ENCODE assay signal across 19 cellular contexts in genomic region chr18:32318581-32318980, GRCh38.
"Had no signal": no experiment of that assay in that cellular context is flagged by ENCODE, and none has a peak within 500 bp of the region (broad histone marks: within the 10 kb centered on the region; RNA-seq: fewer than 3 reads in every experiment).

No MANE protein-coding gene starts in this region.

- H3K36me3 ChIP-seq: cardiac muscle cell, lower lobe of right lung, pancreas, right atrium auricular region, tibial artery had no signal

- H3K4me3 Mint-ChIP-seq: activated naive CD8-positive, alpha-beta T cell treated with anti-CD3 and anti-CD28 coated beads, Interleukin-2, amount 10 ng/mL, durations not matched to agents 7 days and 5 days; activated T-cell treated with anti-CD3 and anti-CD28 coated beads, Interleukin-2, amount 50 U/mL, for 24 hours; activated T-helper 17 cell treated with anti-CD3 and anti-CD28 coated beads, Interleukin-2, amount 50 U/mL, for 72 hours; naive thymus-derived CD8-positive, alpha-beta T cell; stimulated activated naive CD8-positive, alpha-beta T cell treated with anti-CD3 and anti-CD28 coated beads, Interleukin-15, Interleukin-2, amounts not matched to agents 100 ng/mL and 50 ng/mL, for 24 hours; T-helper 1 cell treated with Interleukin-12 subunit alpha and Interleukin-12 subunit beta and Interleukin-4 antibody, amounts not matched to agents 30 μg/mL and 1 μg/mL, for 36 hours; WTC11 had no signal

- ATAC-seq: activated T-helper 17 cell treated with anti-CD3 and anti-CD28 coated beads, Interleukin-2, amount 50 U/mL, for 72 hours; naive thymus-derived CD8-positive, alpha-beta T cell; pancreas; WTC11 had no signal

- H3K4me3 ChIP-seq: cardiac muscle cell, lower lobe of right lung, pancreas, psoas muscle, right atrium auricular region, skin epidermis, tibial artery had no signal

- H3K9me3 ChIP-seq: lower lobe of right lung, pancreas, psoas muscle, right atrium auricular region, tibial artery had no signal

- H3K27ac Mint-ChIP-seq: activated naive CD8-positive, alpha-beta T cell treated with anti-CD3 and anti-CD28 coated beads, Interleukin-2, amount 10 ng/mL, durations not matched to agents 7 days and 5 days; activated T-cell treated with anti-CD3 and anti-CD28 coated beads, Interleukin-2, amount 50 U/mL, for 24 hours; activated T-helper 17 cell treated with anti-CD3 and anti-CD28 coated beads, Interleukin-2, amount 50 U/mL, for 72 hours; naive thymus-derived CD8-positive, alpha-beta T cell; stimulated activated naive CD8-positive, alpha-beta T cell treated with anti-CD3 and anti-CD28 coated beads, Interleukin-15, Interleukin-2, amounts not matched to agents 100 ng/mL and 50 ng/mL, for 24 hours; T-helper 1 cell treated with Interleukin-12 subunit alpha and Interleukin-12 subunit beta and Interleukin-4 antibody, amounts not matched to agents 30 μg/mL and 1 μg/mL, for 36 hours; WTC11 had no signal

- DNase-seq: activated naive CD4-positive, alpha-beta T cell; activated naive CD8-positive, alpha-beta T cell treated with anti-CD3 and anti-CD28 coated beads, Interleukin-2, amount 10 ng/mL, durations not matched to agents 7 days and 5 days; activated T-cell treated with anti-CD3 and anti-CD28 coated beads, Interleukin-2, amount 50 U/mL, for 24 hours; amygdala; foreskin fibroblast; lower lobe of right lung; naive thymus-derived CD8-positive, alpha-beta T cell; pancreas; psoas muscle; stimulated activated CD4-positive, alpha-beta T cell treated with anti-CD3 and anti-CD28 coated beads, Interleukin-1b, Interleukin-23, amount 100 ng/mL, for 48 hours; T1000; tibial artery had no signal

- H3K27ac ChIP-seq: cardiac muscle cell, right atrium auricular region had no signal

- H3K9me3 Mint-ChIP-seq: activated naive CD8-positive, alpha-beta T cell treated with anti-CD3 and anti-CD28 coated beads, Interleukin-2, amount 10 ng/mL, durations not matched to agents 7 days and 5 days; activated T-cell treated with anti-CD3 and anti-CD28 coated beads, Interleukin-2, amount 50 U/mL, for 24 hours; activated T-helper 17 cell treated with anti-CD3 and anti-CD28 coated beads, Interleukin-2, amount 50 U/mL, for 72 hours; naive thymus-derived CD8-positive, alpha-beta T cell; stimulated activated naive CD8-positive, alpha-beta T cell treated with anti-CD3 and anti-CD28 coated beads, Interleukin-15, Interleukin-2, amounts not matched to agents 100 ng/mL and 50 ng/mL, for 24 hours; T-helper 1 cell treated with Interleukin-12 subunit alpha and Interleukin-12 subunit beta and Interleukin-4 antibody, amounts not matched to agents 30 μg/mL and 1 μg/mL, for 36 hours; WTC11 had no signal

- H3K4me1 Mint-ChIP-seq: activated naive CD8-positive, alpha-beta T cell treated with anti-CD3 and anti-CD28 coated beads, Interleukin-2, amount 10 ng/mL, durations not matched to agents 7 days and 5 days; activated T-helper 17 cell treated with anti-CD3 and anti-CD28 coated beads, Interleukin-2, amount 50 U/mL, for 72 hours; naive thymus-derived CD8-positive, alpha-beta T cell had no signal

- H3K27me3 ChIP-seq: cardiac muscle cell, pancreas, right atrium auricular region, tibial artery had no signal

- H3K36me3 Mint-ChIP-seq: activated naive CD8-positive, alpha-beta T cell treated with anti-CD3 and anti-CD28 coated beads, Interleukin-2, amount 10 ng/mL, durations not matched to agents 7 days and 5 days; naive thymus-derived CD8-positive, alpha-beta T cell; WTC11 had no signal
